In the genomic region with DNA sequence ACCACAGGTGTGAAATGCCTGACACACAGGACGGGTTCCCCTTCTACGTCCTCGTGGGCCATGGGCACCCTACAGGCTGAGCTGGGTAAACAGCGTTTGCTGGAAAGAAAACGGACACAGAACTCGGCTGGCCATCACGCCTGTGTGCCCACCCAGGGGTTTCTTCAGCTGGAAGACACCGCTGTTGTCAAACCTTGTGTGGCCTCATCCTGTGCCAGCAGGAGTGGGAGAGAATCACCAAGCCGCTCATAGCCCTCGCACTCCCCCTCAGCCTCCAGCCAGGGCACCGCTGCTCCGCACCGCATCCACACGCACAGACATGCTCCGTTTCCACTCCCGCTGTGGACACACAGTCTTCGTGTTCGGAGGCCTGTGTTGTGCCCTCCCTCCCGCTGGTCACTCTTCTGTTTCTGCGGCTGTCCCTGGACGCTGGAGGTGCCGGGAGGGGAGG, we compare ENCODE assay signal across 18 cellular contexts.
"Had no signal": no experiment of that assay in that cellular context is flagged by ENCODE, and none has a peak within 500 bp of the region (broad histone marks: within the 10 kb centered on the region; RNA-seq: fewer than 3 reads in every experiment).

No MANE protein-coding gene starts in this region.

- H3K4me1 Mint-ChIP-seq: activated naive CD4-positive, alpha-beta T cell treated with anti-CD3 and anti-CD28 coated beads, Interleukin-2, amount 10 ng/mL, durations not matched to agents 7 days and 5 days had no signal

- H3K4me1 ChIP-seq: adrenal gland, colonic mucosa, esophagus muscularis mucosa, left lung, parathyroid adenoma, suprapubic skin had no signal

- ATAC-seq: activated CD4-positive, CD25-positive, alpha-beta regulatory T cell treated with anti-CD3 and anti-CD28 coated beads, Interleukin-2, amount 50 U/mL, for 24 hours; left lung had no signal

- H3K27ac ChIP-seq: adrenal gland, colonic mucosa, esophagus muscularis mucosa, hepatocyte, left lung, neutrophil, parathyroid adenoma, suprapubic skin had no signal

- H2AFZ ChIP-seq: hepatocyte, parathyroid adenoma had no signal

- H3K9me3 ChIP-seq: adrenal gland, colonic mucosa, esophagus muscularis mucosa, left lung, neutrophil, suprapubic skin had no signal

- H3K36me3 ChIP-seq: adrenal gland, colonic mucosa, esophagus muscularis mucosa, left lung, neutrophil, suprapubic skin had no signal

- H3K9ac ChIP-seq: parathyroid adenoma had no signal

- H3K4me3 ChIP-seq: adrenal gland, colonic mucosa, esophagus muscularis mucosa, hepatocyte, left lung, suprapubic skin had no signal

- H3K4me2 ChIP-seq: hepatocyte had no signal

- H3K27ac Mint-ChIP-seq: activated naive CD4-positive, alpha-beta T cell treated with anti-CD3 and anti-CD28 coated beads, Interleukin-2, amount 10 ng/mL, durations not matched to agents 7 days and 5 days; activated T-helper 1 cell treated with anti-CD3 and anti-CD28 coated beads, Interleukin-12 subunit alpha, Interleukin-12 subunit beta, Interleukin-2, Interleukin-4 antibody, amounts not matched to agents 30 ng/mL and 10 ng/mL and 1 ng/mL, durations not matched to agents 14 hours and 24 hours and 36 hours; stimulated activated naive CD8-positive, alpha-beta T cell treated with anti-CD3 and anti-CD28 coated beads, Interleukin-15, Interleukin-2, amounts not matched to agents 100 ng/mL and 50 ng/mL, for 24 hours; type B pancreatic cell had no signal

- H3K4me3 Mint-ChIP-seq: activated naive CD4-positive, alpha-beta T cell treated with anti-CD3 and anti-CD28 coated beads, Interleukin-2, amount 10 ng/mL, durations not matched to agents 7 days and 5 days; activated T-helper 1 cell treated with anti-CD3 and anti-CD28 coated beads, Interleukin-12 subunit alpha, Interleukin-12 subunit beta, Interleukin-2, Interleukin-4 antibody, amounts not matched to agents 30 ng/mL and 10 ng/mL and 1 ng/mL, durations not matched to agents 14 hours and 24 hours and 36 hours; stimulated activated naive CD8-positive, alpha-beta T cell treated with anti-CD3 and anti-CD28 coated beads, Interleukin-15, Interleukin-2, amounts not matched to agents 100 ng/mL and 50 ng/mL, for 24 hours; type B pancreatic cell had no signal

- H3K9me3 Mint-ChIP-seq: activated naive CD4-positive, alpha-beta T cell treated with anti-CD3 and anti-CD28 coated beads, Interleukin-2, amount 10 ng/mL, durations not matched to agents 7 days and 5 days; activated T-helper 1 cell treated with anti-CD3 and anti-CD28 coated beads, Interleukin-12 subunit alpha, Interleukin-12 subunit beta, Interleukin-2, Interleukin-4 antibody, amounts not matched to agents 30 ng/mL and 10 ng/mL and 1 ng/mL, durations not matched to agents 14 hours and 24 hours and 36 hours; stimulated activated naive CD8-positive, alpha-beta T cell treated with anti-CD3 and anti-CD28 coated beads, Interleukin-15, Interleukin-2, amounts not matched to agents 100 ng/mL and 50 ng/mL, for 24 hours; type B pancreatic cell had no signal

- H3K27me3 ChIP-seq: adrenal gland, colonic mucosa, hepatocyte, left lung, neutrophil had no signal

- H3K79me2 ChIP-seq: hepatocyte, parathyroid adenoma had no signal

- H3K36me3 Mint-ChIP-seq: activated naive CD4-positive, alpha-beta T cell treated with anti-CD3 and anti-CD28 coated beads, Interleukin-2, amount 10 ng/mL, durations not matched to agents 7 days and 5 days; type B pancreatic cell had no signal

- DNase-seq: activated CD4-positive, alpha-beta T cell treated with anti-CD3 and anti-CD28 coated beads, Interleukin-2, amount 50 U/mL, for 1 hour; activated naive CD4-positive, alpha-beta T cell treated with anti-CD3 and anti-CD28 coated beads, Interleukin-2, amount 10 ng/mL, durations not matched to agents 7 days and 5 days; adrenal gland; caudate nucleus; colonic mucosa; islet precursor cell; midbrain; small intestine had no signal
